Comparison of ENCODE assay signal across 17 cellular contexts in the genomic region with DNA sequence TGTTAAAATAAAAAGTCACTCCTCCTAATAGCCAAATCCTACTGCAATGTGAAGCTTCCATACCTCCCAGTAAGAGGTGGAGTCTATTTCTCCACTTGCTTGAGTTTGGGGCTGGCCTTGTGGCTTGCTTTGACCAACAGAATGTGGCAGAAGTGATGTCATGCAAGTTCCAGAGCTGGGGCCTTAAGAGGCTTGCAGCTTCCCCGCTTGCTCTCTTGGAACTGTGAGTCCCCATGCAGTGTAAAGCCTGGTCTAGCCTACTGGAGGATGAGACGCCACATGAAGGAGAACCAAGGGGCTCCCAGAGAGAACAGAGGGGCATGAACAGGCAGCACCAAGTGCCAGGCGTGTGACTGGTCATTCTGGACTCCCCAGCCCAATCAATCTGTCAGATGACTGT. TPM values are rescaled to one million over a fixed set of nuclear protein-coding genes. Genes with fewer than 3 reads are reported as not detected.
A peak's percentile ranks its signal among the peaks of the same experiment; 100 is the strongest.
DNase-seq lines count a peak whose midpoint lies in the region; ATAC-seq, FAIRE-seq and TF ChIP-seq lines count a peak whose summit lies in the region.
"Had no signal": no experiment of that assay in that cellular context is flagged by ENCODE, and none has a peak within 500 bp of the region (broad histone marks: within the 10 kb centered on the region; RNA-seq: fewer than 3 reads in every experiment).

No MANE protein-coding gene starts in this region.

- in situ Hi-C loops in GM13976 (cut with MboI; ENCODE audit: low sequenced_read_pairs, unreplicated experiment), result no loop called here

- H2AFZ ChIP-seq in DND-41 (ENCODE audit: low read depth, low read length) (no peak overlapping the region), astrocyte (ENCODE audit: low read depth, low read length) (no peak overlapping the region)

- 94 to 98% (median 95%) methylated on average over 3 of the region's 3 CpGs for WGBS in psoas muscle, 3 donors

- H3K27ac ChIP-seq in DND-41 (ENCODE audit: low read length), result no peak overlapping the region
- no peak overlapping the region for H3K27ac ChIP-seq in astrocyte (ENCODE audit: low read depth, low read length)
- no peak overlapping the region for H3K27ac ChIP-seq in psoas muscle
- H3K27ac ChIP-seq: HL-60, vagina had no signal

- no peaks in the 10 kb centered on the region for H3K36me3 ChIP-seq in DND-41 (ENCODE audit: insufficient read depth, low read length)
- H3K36me3 ChIP-seq in astrocyte (ENCODE audit: insufficient read depth, low read length), result no peaks in the 10 kb centered on the region
- H3K36me3 ChIP-seq in psoas muscle (ENCODE audit: insufficient read depth in 1 of 2, low read depth in 1 of 2), result no peaks in the 10 kb centered on the region
- H3K36me3 ChIP-seq: vagina had no signal

- peaks cover 4% of the 10 kb centered on the region for H3K27me3 Mint-ChIP-seq in astrocyte (ENCODE audit: low read depth, unreplicated experiment)
- H3K27me3 Mint-ChIP-seq: CD4-positive, alpha-beta T cell had no signal

- H3K4me3 ChIP-seq in DND-41 (ENCODE audit: low read depth in 1 of 2, low read length in 2 of 2) (no peak overlapping the region), astrocyte (ENCODE audit: insufficient read depth, low read depth, low read length) (no peak overlapping the region), psoas muscle (no peak overlapping the region)
- H3K4me3 ChIP-seq: vagina had no signal

- H3K4me1 ChIP-seq in DND-41 (ENCODE audit: insufficient read depth, low read length) (no peaks in the 10 kb centered on the region), astrocyte (ENCODE audit: insufficient read depth, low read length) (no peaks in the 10 kb centered on the region), psoas muscle (peaks cover 14% of the 10 kb centered on the region)

- DNase-seq in DND-41 (no peak), astrocyte (ENCODE audit: low read depth) (peak; percentile 24), left kidney (ENCODE audit: low read depth, low spot score) (peak; percentile 65), psoas muscle (no peak), dedifferentiated amniotic fluid mesenchymal stem cell (ENCODE audit: extremely low spot score) (no peak), GM13976 (ENCODE audit: low spot score) (no peak)
- DNase-seq: activated T-cell treated with anti-CD3 and anti-CD28 coated beads for 4 hours; amniotic stem cell; CD4-positive, alpha-beta T cell; effector memory CD8-positive, alpha-beta T cell; NCI-H1105 treated with DMSO at 0.1 percent for 48 hours; small intestine; T1000 had no signal

- H3K4me3 Mint-ChIP-seq in astrocyte (ENCODE audit: unreplicated experiment), result no peak overlapping the region
- H3K4me3 Mint-ChIP-seq: CD4-positive, alpha-beta T cell; effector memory CD8-positive, alpha-beta T cell had no signal

- H3K9ac ChIP-seq in DND-41 (ENCODE audit: low read depth, low read length) (no peak overlapping the region), astrocyte (ENCODE audit: low read length) (no peak overlapping the region)

- TF ChIP-seq CTCF in DND-41 (IDR thresholded peaks at IDR 0.05; ENCODE audit: borderline replicate concordance, extremely low read depth, low read length, poor library complexity, severe bottlenecking) (no peak), astrocyte (IDR thresholded peaks at IDR 0.05; ENCODE audit: insufficient read depth, low read depth, low read length) (no peak), psoas muscle (IDR thresholded peaks at IDR 0.05) (no peak), GM13976 (IDR thresholded peaks at IDR 0.05; ENCODE audit: borderline replicate concordance, control extremely low read depth, extremely low read depth, insufficient read depth, missing control alignments) (no peak)

- H3K79me2 ChIP-seq in DND-41 (ENCODE audit: insufficient read depth, low read length) (no peaks in the 10 kb centered on the region), astrocyte (ENCODE audit: insufficient read depth, low read length) (no peaks in the 10 kb centered on the region)

- peaks cover 3% of the 10 kb centered on the region for H3K4me1 Mint-ChIP-seq in astrocyte (ENCODE audit: low read depth, unreplicated experiment)

- H3K27ac Mint-ChIP-seq in astrocyte (ENCODE audit: unreplicated experiment), result no peak overlapping the region
- H3K27ac Mint-ChIP-seq: CD4-positive, alpha-beta T cell; effector memory CD8-positive, alpha-beta T cell had no signal

- ATAC-seq in DND-41 (ENCODE audit: insufficient read depth, low read depth), result peak; percentile 49; the same call in 1 of the 3 replicates
- ATAC-seq in HG02610 (IDR thresholded peaks at IDR 0.05; ENCODE audit: unreplicated experiment), result peak; percentile 63
- ATAC-seq in psoas muscle, result no peak
- no peak for ATAC-seq in HG03457 (IDR thresholded peaks at IDR 0.05; ENCODE audit: unreplicated experiment)
- ATAC-seq: effector memory CD8-positive, alpha-beta T cell had no signal

- H3K9me3 Mint-ChIP-seq in astrocyte (ENCODE audit: unreplicated experiment), result no peaks in the 10 kb centered on the region
- H3K9me3 Mint-ChIP-seq: CD4-positive, alpha-beta T cell; effector memory CD8-positive, alpha-beta T cell had no signal

- peaks cover 17% of the 10 kb centered on the region for H3K27me3 ChIP-seq in DND-41 (ENCODE audit: insufficient read depth, low read length, poor library complexity)
- peaks cover under 1% of the 10 kb centered on the region for H3K27me3 ChIP-seq in astrocyte (ENCODE audit: insufficient read depth, low read length)
- no peaks in the 10 kb centered on the region for H3K27me3 ChIP-seq in psoas muscle (ENCODE audit: insufficient read depth in 3 of 3, low read length in 2 of 3)
- H3K27me3 ChIP-seq: vagina had no signal

- H4K20me1 ChIP-seq in DND-41 (ENCODE audit: insufficient read depth, low read length), result no peaks in the 10 kb centered on the region
- no peaks in the 10 kb centered on the region for H4K20me1 ChIP-seq in astrocyte (ENCODE audit: insufficient read depth, low read length)

- H3K4me2 ChIP-seq in DND-41 (ENCODE audit: insufficient read depth, low read length), result no peak overlapping the region
- H3K4me2 ChIP-seq in astrocyte (ENCODE audit: low read length), result no peak overlapping the region

- peaks cover 4% of the 10 kb centered on the region for H3K36me3 Mint-ChIP-seq in astrocyte (ENCODE audit: low read depth, unreplicated experiment)

- FAIRE-seq in astrocyte (lab: Jason Lieb, UNC), result no peak
- FAIRE-seq: small intestine had no signal

- intact Hi-C loops in psoas muscle (cut with DNase I), result no loop called here

- H3K9me3 ChIP-seq in DND-41 (ENCODE audit: insufficient read depth, low read length, severe bottlenecking), result no peaks in the 10 kb centered on the region
- no peaks in the 10 kb centered on the region for H3K9me3 ChIP-seq in astrocyte (ENCODE audit: insufficient read depth, low read depth, low read length)
- H3K9me3 ChIP-seq in psoas muscle, result no peaks in the 10 kb centered on the region
- H3K9me3 ChIP-seq: vagina had no signal

RNA-seq across cellular contexts. Expression of a gene that starts 58.6 kb away (rescaled TPM):
- total RNA-seq in astrocyte (not detected in 2 replicates), psoas muscle (not detected)
- polyA plus RNA-seq in psoas muscle, result under 1 TPM in 1 of 3 donors, not detected in 2; 0.17 TPM
- total RNA-seq: CD4-positive, alpha-beta T cell; vagina had no signal
- polyA plus RNA-seq: small intestine had no signal

Comparison
In these comparisons a context has a peak if more than half of its experiments do, and no peak if none do; other contexts are left out.
1. ATAC-seq: peak in DND-41 (single experiment) and HG02610 (single experiment); none in psoas muscle (0 of 4) and HG03457 (single experiment).
2. DNase-seq: peak in astrocyte (single experiment) and left kidney (single experiment); none in DND-41 (single experiment), psoas muscle (0 of 2), dedifferentiated amniotic fluid mesenchymal stem cell (single experiment) and GM13976 (single experiment).